Comparison of ENCODE assay signal across 1 cellular context in genomic region chr1:7987528-7987927, GRCh38.
TF ChIP-seq lines count a peak whose summit lies in the region.

No MANE protein-coding gene starts in this region.

TF ChIP-seq in K562, 482 proteins besides CTCF, POLR2A, EP300 and RAD21:
- TF ChIP-seq PKNOX1 (IDR thresholded peaks at IDR 0.05): no peak
- TF ChIP-seq THRAP3 (IDR thresholded peaks at IDR 0.05; ENCODE audit: borderline replicate concordance): no peak
- no peak for TF ChIP-seq TOE1 (IDR thresholded peaks at IDR 0.05; ENCODE audit: borderline replicate concordance)
- TF ChIP-seq TOE1 (CRISPR knock-in tag; IDR thresholded peaks at IDR 0.05; ENCODE audit: borderline replicate concordance, low read depth): no peak
- TF ChIP-seq CTBP1 (IDR thresholded peaks at IDR 0.05; ENCODE audit: borderline replicate concordance): no peak
